In the genomic region with DNA sequence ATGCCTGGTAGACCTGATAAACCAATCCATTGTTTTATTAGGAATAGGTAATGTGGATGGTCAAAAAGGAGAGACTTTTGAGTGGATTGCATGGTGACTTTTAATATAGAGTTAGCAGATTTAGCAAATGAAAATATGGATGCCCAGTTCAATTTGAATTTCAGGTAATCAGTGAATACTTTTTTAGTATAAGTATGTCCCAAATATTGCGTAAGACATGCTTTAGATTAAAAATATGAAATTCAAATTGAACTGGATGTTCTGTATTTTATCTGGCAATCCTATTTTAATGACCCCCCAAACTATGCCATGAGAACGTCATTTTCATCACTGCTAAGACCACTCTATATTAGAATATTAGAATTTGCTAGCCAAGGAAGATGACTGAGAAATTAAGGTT, we compare ENCODE assay signal across 10 cellular contexts. TPM values are rescaled to one million over a fixed set of nuclear protein-coding genes. Genes with fewer than 3 reads are reported as not detected.
"Had no signal": no experiment of that assay in that cellular context is flagged by ENCODE, and none has a peak within 500 bp of the region (broad histone marks: within the 10 kb centered on the region; RNA-seq: fewer than 3 reads in every experiment).

No MANE protein-coding gene starts in this region.

- H3K4me2 ChIP-seq: GM23338 had no signal

- H3K4me3 ChIP-seq: GM23338, HAP-1 had no signal

- H3K27ac ChIP-seq: HL-60 had no signal

- H3K4me1 ChIP-seq: HAP-1 had no signal

- H3K36me3 ChIP-seq: HAP-1 had no signal

- DNase-seq: H7, HFFc6, KG1 had no signal

- H2AFZ ChIP-seq: GM23338 had no signal

- ATAC-seq: HCT116 had no signal

- H3K9me3 ChIP-seq: HAP-1 had no signal

RNA-seq across cellular contexts. Expression of gene TNP1, which starts 30.3 kb away (rescaled TPM):
- total RNA-seq: GM23338, H4, H7, HFFc6, HT1080 had no signal
- polyA plus RNA-seq: GM23338, IgD-negative memory B cell had no signal
